1 cellular context compared by ENCODE assay signal in genomic region chr15:90660195-90660995, GRCh38.
TF ChIP-seq lines count a peak whose summit lies in the region.

No MANE protein-coding gene starts in this region.

TF ChIP-seq in K562, 482 proteins besides CTCF, POLR2A, EP300 and RAD21 (continued from another document and continues in another):
- TF ChIP-seq CEBPZ (IDR thresholded peaks at IDR 0.05; ENCODE audit: borderline replicate concordance, low read depth, low read length) (no peak), RFX1 (IDR thresholded peaks at IDR 0.05) (no peak), STAG1 (CRISPR knock-in tag; IDR thresholded peaks at IDR 0.05; ENCODE audit: borderline replicate concordance) (no peak), PCBP1 (IDR thresholded peaks at IDR 0.05; ENCODE audit: low read depth, low read length, poor library complexity, severe bottlenecking) (no peak), THRAP3 (IDR thresholded peaks at IDR 0.05; ENCODE audit: borderline replicate concordance) (no peak), SIN3B (IDR thresholded peaks at IDR 0.05; ENCODE audit: low read depth) (no peak), DLX4 (CRISPR knock-in tag; IDR thresholded peaks at IDR 0.05) (no peak), WHSC1 (IDR thresholded peaks at IDR 0.05; ENCODE audit: low read length) (no peak), IRF9 (tag; IDR thresholded peaks at IDR 0.05) (no peak), ZNF3 (CRISPR knock-in tag; IDR thresholded peaks at IDR 0.05) (no peak), SP1 (CRISPR knock-in tag; IDR thresholded peaks at IDR 0.05) (no peak), ZNF408 (CRISPR knock-in tag; IDR thresholded peaks at IDR 0.05; ENCODE audit: low read depth) (no peak), MNT (conservative IDR thresholded peaks at IDR 0.05) (0 out of 4 replicates have a peak, but pooled peaks of 1 of the 2 experiments have one; percentile 48), DNMT1 (IDR thresholded peaks at IDR 0.05) (no peak), RBM14 (IDR thresholded peaks at IDR 0.05; ENCODE audit: borderline replicate concordance, insufficient read depth, low read depth, low read length) (no peak), KAT7 (CRISPR knock-in tag; IDR thresholded peaks at IDR 0.05; ENCODE audit: borderline replicate concordance) (0 out of 2 replicates have a peak, but pooled peaks have one; percentile 12), NFATC3 (IDR thresholded peaks at IDR 0.05) (no peak), COPS2 (conservative IDR thresholded peaks at IDR 0.05) (no peak), CAMTA2 (CRISPR knock-in tag; conservative IDR thresholded peaks at IDR 0.05) (no peak), YY1 (IDR thresholded peaks at IDR 0.05; ENCODE audit: borderline replicate concordance in 1 of 3, control insufficient read depth in 1 of 3, extremely low read depth in 1 of 3, insufficient read depth in 3 of 3, insufficient read length in 1 of 3, insufficient replicate concordance in 2 of 3, low read depth in 1 of 3, low read length in 2 of 3) (peak in 1 of 3 experiments; percentile 37), TAF15 (IDR thresholded peaks at IDR 0.05; ENCODE audit: low read depth, low read length) (no peak), GATA2 (CRISPR knock-in tag; IDR thresholded peaks at IDR 0.05) (no peak), ILK (tag; IDR thresholded peaks at IDR 0.05; ENCODE audit: borderline replicate concordance, low read depth) (no peak), MLLT1 (IDR thresholded peaks at IDR 0.05) (peak in 1 of 2 experiments; percentile 69; a peak in 1 of 4 replicates), SRSF3 (IDR thresholded peaks at IDR 0.05; ENCODE audit: insufficient read depth, low read length) (no peak), SREBF2 (CRISPR knock-in tag; IDR thresholded peaks at IDR 0.05) (no peak), SIRT6 (IDR thresholded peaks at IDR 0.05; ENCODE audit: low read depth, low read length) (no peak), KDM2B (CRISPR knock-in tag; IDR thresholded peaks at IDR 0.05) (no peak), CREBBP (IDR thresholded peaks at IDR 0.05; ENCODE audit: low read depth, low read length) (no peak), TRIM24 (IDR thresholded peaks at IDR 0.05) (0 out of 4 replicates have a peak, but pooled peaks of 1 of the 2 experiments have one; percentile 24), ESRRA (IDR thresholded peaks at IDR 0.05; ENCODE audit: borderline replicate concordance, low read depth) (0 out of 2 replicates have a peak, but pooled peaks have one; percentile 39), ZBTB33 (CRISPR knock-in tag; IDR thresholded peaks at IDR 0.05) (no peak), CBFA2T2 (conservative IDR thresholded peaks at IDR 0.05) (no peak), NR2C2 (CRISPR knock-in tag; IDR thresholded peaks at IDR 0.05) (no peak), NR2C2 (tag; IDR thresholded peaks at IDR 0.05) (no peak), SOX6 (IDR thresholded peaks at IDR 0.05) (0 out of 2 replicates have a peak, but pooled peaks have one; percentile 40), ZNF232 (CRISPR knock-in tag; IDR thresholded peaks at IDR 0.05) (no peak), ARID1B (IDR thresholded peaks at IDR 0.05) (peak; percentile 75), ZNF324 (CRISPR knock-in tag; IDR thresholded peaks at IDR 0.05) (peak; percentile 5; the same call in 1 of the 2 replicates)
- TF ChIP-seq, protein P1, sequence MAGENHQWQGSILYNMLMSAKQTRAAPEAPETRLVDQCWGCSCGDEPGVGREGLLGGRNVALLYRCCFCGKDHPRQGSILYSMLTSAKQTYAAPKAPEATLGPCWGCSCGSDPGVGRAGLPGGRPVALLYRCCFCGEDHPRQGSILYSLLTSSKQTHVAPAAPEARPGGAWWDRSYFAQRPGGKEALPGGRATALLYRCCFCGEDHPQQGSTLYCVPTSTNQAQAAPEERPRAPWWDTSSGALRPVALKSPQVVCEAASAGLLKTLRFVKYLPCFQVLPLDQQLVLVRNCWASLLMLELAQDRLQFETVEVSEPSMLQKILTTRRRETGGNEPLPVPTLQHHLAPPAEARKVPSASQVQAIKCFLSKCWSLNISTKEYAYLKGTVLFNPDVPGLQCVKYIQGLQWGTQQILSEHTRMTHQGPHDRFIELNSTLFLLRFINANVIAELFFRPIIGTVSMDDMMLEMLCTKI (IDR thresholded peaks at IDR 0.05; ENCODE audit: partially characterized antibody) = no peak
- TF ChIP-seq, protein P2, sequence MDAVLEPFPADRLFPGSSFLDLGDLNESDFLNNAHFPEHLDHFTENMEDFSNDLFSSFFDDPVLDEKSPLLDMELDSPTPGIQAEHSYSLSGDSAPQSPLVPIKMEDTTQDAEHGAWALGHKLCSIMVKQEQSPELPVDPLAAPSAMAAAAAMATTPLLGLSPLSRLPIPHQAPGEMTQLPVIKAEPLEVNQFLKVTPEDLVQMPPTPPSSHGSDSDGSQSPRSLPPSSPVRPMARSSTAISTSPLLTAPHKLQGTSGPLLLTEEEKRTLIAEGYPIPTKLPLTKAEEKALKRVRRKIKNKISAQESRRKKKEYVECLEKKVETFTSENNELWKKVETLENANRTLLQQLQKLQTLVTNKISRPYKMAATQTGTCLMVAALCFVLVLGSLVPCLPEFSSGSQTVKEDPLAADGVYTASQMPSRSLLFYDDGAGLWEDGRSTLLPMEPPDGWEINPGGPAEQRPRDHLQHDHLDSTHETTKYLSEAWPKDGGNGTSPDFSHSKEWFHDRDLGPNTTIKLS (IDR thresholded peaks at IDR 0.05; ENCODE audit: borderline replicate concordance, low read depth) = no peak
- TF ChIP-seq, protein P3, sequence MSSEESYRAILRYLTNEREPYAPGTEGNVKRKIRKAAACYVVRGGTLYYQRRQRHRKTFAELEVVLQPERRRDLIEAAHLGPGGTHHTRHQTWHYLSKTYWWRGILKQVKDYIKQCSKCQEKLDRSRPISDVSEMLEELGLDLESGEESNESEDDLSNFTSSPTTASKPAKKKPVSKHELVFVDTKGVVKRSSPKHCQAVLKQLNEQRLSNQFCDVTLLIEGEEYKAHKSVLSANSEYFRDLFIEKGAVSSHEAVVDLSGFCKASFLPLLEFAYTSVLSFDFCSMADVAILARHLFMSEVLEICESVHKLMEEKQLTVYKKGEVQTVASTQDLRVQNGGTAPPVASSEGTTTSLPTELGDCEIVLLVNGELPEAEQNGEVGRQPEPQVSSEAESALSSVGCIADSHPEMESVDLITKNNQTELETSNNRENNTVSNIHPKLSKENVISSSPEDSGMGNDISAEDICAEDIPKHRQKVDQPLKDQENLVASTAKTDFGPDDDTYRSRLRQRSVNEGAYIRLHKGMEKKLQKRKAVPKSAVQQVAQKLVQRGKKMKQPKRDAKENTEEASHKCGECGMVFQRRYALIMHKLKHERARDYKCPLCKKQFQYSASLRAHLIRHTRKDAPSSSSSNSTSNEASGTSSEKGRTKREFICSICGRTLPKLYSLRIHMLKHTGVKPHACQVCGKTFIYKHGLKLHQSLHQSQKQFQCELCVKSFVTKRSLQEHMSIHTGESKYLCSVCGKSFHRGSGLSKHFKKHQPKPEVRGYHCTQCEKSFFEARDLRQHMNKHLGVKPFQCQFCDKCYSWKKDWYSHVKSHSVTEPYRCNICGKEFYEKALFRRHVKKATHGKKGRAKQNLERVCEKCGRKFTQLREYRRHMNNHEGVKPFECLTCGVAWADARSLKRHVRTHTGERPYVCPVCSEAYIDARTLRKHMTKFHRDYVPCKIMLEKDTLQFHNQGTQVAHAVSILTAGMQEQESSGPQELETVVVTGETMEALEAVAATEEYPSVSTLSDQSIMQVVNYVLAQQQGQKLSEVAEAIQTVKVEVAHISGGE (CRISPR knock-in tag; IDR thresholded peaks at IDR 0.05) = peak in 1 of 3 experiments; percentile 54; a peak in 1 of 6 replicates
- TF ChIP-seq, protein P4, sequence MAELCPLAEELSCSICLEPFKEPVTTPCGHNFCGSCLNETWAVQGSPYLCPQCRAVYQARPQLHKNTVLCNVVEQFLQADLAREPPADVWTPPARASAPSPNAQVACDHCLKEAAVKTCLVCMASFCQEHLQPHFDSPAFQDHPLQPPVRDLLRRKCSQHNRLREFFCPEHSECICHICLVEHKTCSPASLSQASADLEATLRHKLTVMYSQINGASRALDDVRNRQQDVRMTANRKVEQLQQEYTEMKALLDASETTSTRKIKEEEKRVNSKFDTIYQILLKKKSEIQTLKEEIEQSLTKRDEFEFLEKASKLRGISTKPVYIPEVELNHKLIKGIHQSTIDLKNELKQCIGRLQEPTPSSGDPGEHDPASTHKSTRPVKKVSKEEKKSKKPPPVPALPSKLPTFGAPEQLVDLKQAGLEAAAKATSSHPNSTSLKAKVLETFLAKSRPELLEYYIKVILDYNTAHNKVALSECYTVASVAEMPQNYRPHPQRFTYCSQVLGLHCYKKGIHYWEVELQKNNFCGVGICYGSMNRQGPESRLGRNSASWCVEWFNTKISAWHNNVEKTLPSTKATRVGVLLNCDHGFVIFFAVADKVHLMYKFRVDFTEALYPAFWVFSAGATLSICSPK (IDR thresholded peaks at IDR 0.05; ENCODE audit: borderline replicate concordance) = no peak
